ENCODE assay signal across 8 cellular contexts in genomic region chr17:82458885-82459424, GRCh38. TPM values are rescaled to one million over a fixed set of nuclear protein-coding genes. Genes with fewer than 3 reads are reported as not detected.
A peak's percentile ranks its signal among the peaks of the same experiment; 100 is the strongest.
DNase-seq lines count a peak whose midpoint lies in the region; ATAC-seq lines count a peak whose summit lies in the region.

No MANE protein-coding gene starts in this region.

- ATAC-seq in GM21526 (IDR thresholded peaks at IDR 0.05; ENCODE audit: low FRiP score, unreplicated experiment) (peak; percentile 4), memory B cell (ENCODE audit: low read depth) (no peak), HG03097 (IDR thresholded peaks at IDR 0.05; ENCODE audit: low FRiP score, unreplicated experiment) (no peak)

- under 1% methylated on average over 62 of the region's 62 CpGs for WGBS in urinary bladder

- H3K27ac Mint-ChIP-seq in memory B cell: peak overlapping the region; percentile 98

- no peaks in the 10 kb centered on the region for H3K36me3 ChIP-seq in urinary bladder (ENCODE audit: insufficient read depth)

- H3K36me3 Mint-ChIP-seq in memory B cell: peaks cover 12% of the 10 kb centered on the region

- no peaks in the 10 kb centered on the region for H3K27me3 Mint-ChIP-seq in memory B cell

- peak overlapping the region; percentile 86 for H3K4me3 ChIP-seq in urinary bladder (ENCODE audit: low read depth, low read length)

- H3K9me3 Mint-ChIP-seq in memory B cell: no peaks in the 10 kb centered on the region

- H3K27ac ChIP-seq in urinary bladder (ENCODE audit: low read depth): peak overlapping the region; percentile 69

- peak overlapping the region; percentile 92 for H3K4me3 Mint-ChIP-seq in memory B cell

- DNase-seq in COLO668 (lab: John Stamatoyannopoulos, UW; ENCODE audit: unreplicated experiment) (peak; percentile 59), RKO (ENCODE audit: low spot score) (peak; percentile 56), dermis blood vessel endothelial cell (peak; percentile 83), memory B cell (ENCODE audit: low spot score in 2 of 2) (no peak), GM19238 (ENCODE audit: insufficient read length, low spot score) (no peak)

- peaks cover 22% of the 10 kb centered on the region for H3K4me1 Mint-ChIP-seq in memory B cell

- peaks cover 2% of the 10 kb centered on the region for H3K4me1 ChIP-seq in urinary bladder (ENCODE audit: insufficient read depth)

RNA-seq across cellular contexts. Expression of gene NARF, which starts 0.4 kb away (rescaled TPM):
- total RNA-seq in dermis blood vessel endothelial cell (85.5 and 105 TPM in 2 replicates), urinary bladder (32.4 TPM)
- polyA plus RNA-seq in urinary bladder: 64.2 TPM

RNA-seq across cellular contexts. Expression of gene CYBC1, which starts 8.4 kb away (rescaled TPM):
- total RNA-seq in dermis blood vessel endothelial cell (59.8 and 75.4 TPM in 2 replicates), urinary bladder (27.2 TPM)
- polyA plus RNA-seq in urinary bladder: 85.3 TPM

RNA-seq across cellular contexts. Expression of gene OGFOD3, which starts 40.6 kb away (rescaled TPM):
- total RNA-seq in dermis blood vessel endothelial cell (35.1 and 44.0 TPM in 2 replicates), urinary bladder (10.0 TPM)
- 31.5 TPM for polyA plus RNA-seq in urinary bladder

RNA-seq across cellular contexts. Expression of gene HEXD, which starts 40.8 kb away (rescaled TPM):
- total RNA-seq in dermis blood vessel endothelial cell: 13.1 and 22.0 TPM in 2 replicates
- 13.8 TPM for total RNA-seq in urinary bladder
- 40.5 TPM for polyA plus RNA-seq in urinary bladder

Comparison
In these comparisons a context has a peak if more than half of its experiments do, and no peak if none do; other contexts are left out.
1. DNase-seq: peak in COLO668 (single experiment), RKO (single experiment) and dermis blood vessel endothelial cell (single experiment); none in memory B cell (0 of 2) and GM19238 (single experiment).